Comparison of ENCODE assay signal across 12 cellular contexts in the genomic region with DNA sequence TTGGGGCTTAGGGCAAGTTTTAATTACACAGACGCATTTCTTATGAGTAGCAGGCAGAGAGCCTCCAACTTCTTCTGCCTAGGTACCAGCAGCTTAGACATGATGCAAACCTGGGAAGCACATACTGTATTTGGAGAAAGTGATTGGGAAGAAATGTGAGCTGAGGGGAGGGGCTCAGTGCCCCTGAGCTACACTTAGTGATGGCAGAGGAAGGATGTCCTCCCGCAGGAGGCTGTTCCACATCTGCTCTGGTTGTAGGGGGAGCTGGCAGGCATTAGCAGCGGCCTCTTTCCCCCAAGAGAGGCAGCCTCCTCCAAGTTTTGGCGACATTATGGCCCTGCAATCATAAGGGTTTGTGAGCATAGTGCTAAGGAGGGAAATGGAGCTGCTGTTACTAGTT. TPM values are rescaled to one million over a fixed set of nuclear protein-coding genes. Genes with fewer than 3 reads are reported as not detected.
DNase-seq lines count a peak whose midpoint lies in the region; ATAC-seq and TF ChIP-seq lines count a peak whose summit lies in the region.
"Had no signal": no experiment of that assay in that cellular context is flagged by ENCODE, and none has a peak within 500 bp of the region (broad histone marks: within the 10 kb centered on the region; RNA-seq: fewer than 3 reads in every experiment).

No MANE protein-coding gene starts in this region.

- no peak for ATAC-seq in activated CD8-positive, alpha-beta T cell treated with anti-CD3 and anti-CD28 coated beads, Interleukin-2, amount 10 ng/mL, durations not matched to agents 7 days and 5 days
- no peak for ATAC-seq in natural killer cell

- CTCF ChIA-PET in activated CD8-positive, alpha-beta T cell treated with anti-CD3 and anti-CD28 coated beads, Interleukin-2, amount 10 ng/mL, durations not matched to agents 7 days and 5 days (lab: Charles Lee): interaction anchor here (0.7 to 2.5 kb wide), 5 partner anchors 9 to 122 kb away, joined by 3 to 7 read pairs (median 4); no protein-coding TSS in a partner anchor
- CTCF ChIA-PET in RWPE1 (lab: Yijun Ruan, JAX): no interaction called here

- no peaks in the 10 kb centered on the region for H3K27me3 ChIP-seq in HL-60 (ENCODE audit: insufficient read depth, poor library complexity, severe bottlenecking)
- H3K27me3 ChIP-seq: tibial nerve had no signal

- peak overlapping the region; percentile 94 for H3K27ac Mint-ChIP-seq in activated CD8-positive, alpha-beta T cell treated with anti-CD3 and anti-CD28 coated beads, Interleukin-2, amount 10 ng/mL, durations not matched to agents 7 days and 5 days
- H3K27ac Mint-ChIP-seq in natural killer cell: peak overlapping the region; percentile 90 to 91

- TF ChIP-seq CTCF in HL-60 (IDR thresholded peaks at IDR 0.05; ENCODE audit: insufficient read depth, low read length): no peak
- TF ChIP-seq CTCF in natural killer cell (IDR thresholded peaks at IDR 0.05): no peak
- no peak for TF ChIP-seq CTCF in RWPE1 (conservative IDR thresholded peaks at IDR 0.05; ENCODE audit: low read depth)

- intact Hi-C loops in natural killer cell (cut with micrococcal nuclease): no loop called here

- peaks cover 84% of the 10 kb centered on the region for H3K4me1 Mint-ChIP-seq in activated CD8-positive, alpha-beta T cell treated with anti-CD3 and anti-CD28 coated beads, Interleukin-2, amount 10 ng/mL, durations not matched to agents 7 days and 5 days (ENCODE audit: low read depth)
- H3K4me1 Mint-ChIP-seq in natural killer cell: peaks cover 75 to 76% of the 10 kb centered on the region in 2 donors

- peak overlapping the region; percentile 55 for H3K4me3 ChIP-seq in HL-60 (replicated peaks; ENCODE audit: insufficient read depth, low read length)

- peak; percentile 26 to 63 for DNase-seq in NCI-H524 (lab: John Stamatoyannopoulos, UW)
- DNase-seq in NCI-H524 treated with DMSO at 0.1 percent for 48 hours (lab: John Stamatoyannopoulos, UW): no peak
- no peak for DNase-seq in HL-60 (ENCODE audit: low read depth in 1 of 2, low spot score in 1 of 2)
- DNase-seq in activated CD8-positive, alpha-beta T cell treated with anti-CD3 and anti-CD28 coated beads, Interleukin-2, amount 10 ng/mL, durations not matched to agents 7 days and 5 days: no peak
- no peak for DNase-seq in natural killer cell
- no peak for DNase-seq in iPS-NIHi7 (ENCODE audit: extremely low spot score)
- no peak for DNase-seq in SHP77 treated with DMSO at 0.1 percent for 48 hours (lab: John Stamatoyannopoulos, UW)
- DNase-seq in RWPE1 (ENCODE audit: low spot score): no peak
- DNase-seq: anterior cingulate cortex, NCI-H1105 treated with DMSO at 0.1 percent for 48 hours, NCI-H526 had no signal

- peak overlapping the region; percentile 16 for H3K4me3 Mint-ChIP-seq in activated CD8-positive, alpha-beta T cell treated with anti-CD3 and anti-CD28 coated beads, Interleukin-2, amount 10 ng/mL, durations not matched to agents 7 days and 5 days
- peak overlapping the region; percentile 81 for H3K4me3 Mint-ChIP-seq in natural killer cell

- H3K27ac ChIP-seq in HL-60 (replicated peaks) (peak overlapping the region; percentile 89), RWPE1 (no peak overlapping the region)
- H3K27ac ChIP-seq: tibial nerve had no signal

- no peaks in the 10 kb centered on the region for H3K9me3 Mint-ChIP-seq in activated CD8-positive, alpha-beta T cell treated with anti-CD3 and anti-CD28 coated beads, Interleukin-2, amount 10 ng/mL, durations not matched to agents 7 days and 5 days (ENCODE audit: insufficient read depth)
- no peaks in the 10 kb centered on the region for H3K9me3 Mint-ChIP-seq in natural killer cell

- H3K36me3 Mint-ChIP-seq in activated CD8-positive, alpha-beta T cell treated with anti-CD3 and anti-CD28 coated beads, Interleukin-2, amount 10 ng/mL, durations not matched to agents 7 days and 5 days (ENCODE audit: low read depth): peaks cover 36% of the 10 kb centered on the region
- H3K36me3 Mint-ChIP-seq in natural killer cell: no peaks in the 10 kb centered on the region

- peaks cover 4% of the 10 kb centered on the region for H3K27me3 Mint-ChIP-seq in activated CD8-positive, alpha-beta T cell treated with anti-CD3 and anti-CD28 coated beads, Interleukin-2, amount 10 ng/mL, durations not matched to agents 7 days and 5 days (ENCODE audit: low read depth)
- no peaks in the 10 kb centered on the region for H3K27me3 Mint-ChIP-seq in natural killer cell (ENCODE audit: low read depth in 2 of 2)

- POLR2A ChIA-PET in activated CD8-positive, alpha-beta T cell treated with anti-CD3 and anti-CD28 coated beads, Interleukin-2, amount 10 ng/mL, durations not matched to agents 7 days and 5 days (lab: Charles Lee): interaction anchor here (1.7 kb wide), 1 partner anchor 122 kb away, joined by 5 read pairs; no protein-coding TSS in a partner anchor
- POLR2A ChIA-PET in RWPE1 (lab: Yijun Ruan, JAX; ENCODE audit: low non-redundant PET): no interaction called here

RNA-seq across cellular contexts. Expression of gene ALOX5AP, which starts 3.2 kb away (rescaled TPM):
- total RNA-seq in activated CD8-positive, alpha-beta T cell treated with anti-CD3 and anti-CD28 coated beads, Interleukin-2, amount 10 ng/mL, durations not matched to agents 7 days and 5 days: 10 to 100 TPM; 71.0 to 75.4 TPM
- total RNA-seq in natural killer cell: 100 to 1,000 TPM in 2 of 3 donors, 10 to 100 TPM in 1; 83.9 to 150 (median 114) TPM

Comparison
In these comparisons a context has a peak if more than half of its experiments do, and no peak if none do; other contexts are left out.
1. DNase-seq: peak in NCI-H524 (2 of 2); none in NCI-H524 treated with DMSO at 0.1 percent for 48 hours (single experiment), HL-60 (0 of 2), activated CD8-positive, alpha-beta T cell treated with anti-CD3 and anti-CD28 coated beads, Interleukin-2, amount 10 ng/mL, durations not matched to agents 7 days and 5 days (single experiment), natural killer cell (single experiment), iPS-NIHi7 (single experiment), SHP77 treated with DMSO at 0.1 percent for 48 hours (single experiment) and RWPE1 (single experiment).